ENCODE assay signal across 2 cellular contexts in the genomic region with DNA sequence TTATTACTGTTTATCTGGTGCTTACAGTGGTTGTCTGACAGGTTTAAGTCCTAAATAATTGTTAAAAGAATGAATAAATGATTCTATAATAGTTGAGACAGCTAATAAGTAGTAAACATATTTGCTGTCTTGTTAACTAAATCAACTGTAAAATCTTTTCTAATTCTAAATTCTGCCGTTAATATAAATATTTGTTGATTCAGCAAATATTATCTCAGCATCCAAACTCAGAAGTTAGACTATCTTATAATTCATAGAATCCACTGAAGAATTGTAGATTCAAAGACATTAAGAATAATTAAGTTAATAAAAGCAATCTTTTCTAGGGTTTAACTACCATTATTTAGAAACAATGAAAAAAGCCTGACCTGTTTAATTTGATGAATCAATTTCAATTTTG.
TF ChIP-seq lines count a peak whose summit lies in the region.

No MANE protein-coding gene starts in this region.

TF ChIP-seq in HepG2, 621 proteins besides CTCF, POLR2A, EP300 and RAD21 (continued from another document):
- TF ChIP-seq, protein P1, sequence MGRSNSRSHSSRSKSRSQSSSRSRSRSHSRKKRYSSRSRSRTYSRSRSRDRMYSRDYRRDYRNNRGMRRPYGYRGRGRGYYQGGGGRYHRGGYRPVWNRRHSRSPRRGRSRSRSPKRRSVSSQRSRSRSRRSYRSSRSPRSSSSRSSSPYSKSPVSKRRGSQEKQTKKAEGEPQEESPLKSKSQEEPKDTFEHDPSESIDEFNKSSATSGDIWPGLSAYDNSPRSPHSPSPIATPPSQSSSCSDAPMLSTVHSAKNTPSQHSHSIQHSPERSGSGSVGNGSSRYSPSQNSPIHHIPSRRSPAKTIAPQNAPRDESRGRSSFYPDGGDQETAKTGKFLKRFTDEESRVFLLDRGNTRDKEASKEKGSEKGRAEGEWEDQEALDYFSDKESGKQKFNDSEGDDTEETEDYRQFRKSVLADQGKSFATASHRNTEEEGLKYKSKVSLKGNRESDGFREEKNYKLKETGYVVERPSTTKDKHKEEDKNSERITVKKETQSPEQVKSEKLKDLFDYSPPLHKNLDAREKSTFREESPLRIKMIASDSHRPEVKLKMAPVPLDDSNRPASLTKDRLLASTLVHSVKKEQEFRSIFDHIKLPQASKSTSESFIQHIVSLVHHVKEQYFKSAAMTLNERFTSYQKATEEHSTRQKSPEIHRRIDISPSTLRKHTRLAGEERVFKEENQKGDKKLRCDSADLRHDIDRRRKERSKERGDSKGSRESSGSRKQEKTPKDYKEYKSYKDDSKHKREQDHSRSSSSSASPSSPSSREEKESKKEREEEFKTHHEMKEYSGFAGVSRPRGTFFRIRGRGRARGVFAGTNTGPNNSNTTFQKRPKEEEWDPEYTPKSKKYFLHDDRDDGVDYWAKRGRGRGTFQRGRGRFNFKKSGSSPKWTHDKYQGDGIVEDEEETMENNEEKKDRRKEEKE (IDR thresholded peaks at IDR 0.05), result no peak
TF ChIP-seq in HepG2: peak in this region for 2.

TF ChIP-seq in K562, 482 proteins besides CTCF, POLR2A, EP300 and RAD21 (continued from another document):
- TF ChIP-seq, protein P2, sequence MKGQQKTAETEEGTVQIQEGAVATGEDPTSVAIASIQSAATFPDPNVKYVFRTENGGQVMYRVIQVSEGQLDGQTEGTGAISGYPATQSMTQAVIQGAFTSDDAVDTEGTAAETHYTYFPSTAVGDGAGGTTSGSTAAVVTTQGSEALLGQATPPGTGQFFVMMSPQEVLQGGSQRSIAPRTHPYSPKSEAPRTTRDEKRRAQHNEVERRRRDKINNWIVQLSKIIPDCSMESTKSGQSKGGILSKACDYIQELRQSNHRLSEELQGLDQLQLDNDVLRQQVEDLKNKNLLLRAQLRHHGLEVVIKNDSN (CRISPR knock-in tag; IDR thresholded peaks at IDR 0.05), result no peak
- TF ChIP-seq MAFK (IDR thresholded peaks at IDR 0.05; ENCODE audit: low read length), result peak; percentile 88
